Comparison of ENCODE assay signal across 9 cellular contexts in genomic region chr1:169044971-169045370, GRCh38.
DNase-seq lines count a peak whose midpoint lies in the region; ATAC-seq, FAIRE-seq and TF ChIP-seq lines count a peak whose summit lies in the region.
"Had no signal": no experiment of that assay in that cellular context is flagged by ENCODE, and none has a peak within 500 bp of the region (broad histone marks: within the 10 kb centered on the region; RNA-seq: fewer than 3 reads in every experiment).

No MANE protein-coding gene starts in this region.

- no peak for FAIRE-seq in D721Med (lab: Jason Lieb, UNC)

- H3K27me3 Mint-ChIP-seq in CD4-positive, CD25-positive, alpha-beta regulatory T cell, result no peaks in the 10 kb centered on the region
- H3K27me3 Mint-ChIP-seq in activated CD8-positive, alpha-beta T cell treated with anti-CD3 and anti-CD28 coated beads, Interleukin-2, amount 10 ng/mL, durations not matched to agents 7 days and 5 days (ENCODE audit: low read depth), result no peaks in the 10 kb centered on the region

- H3K4me1 Mint-ChIP-seq in CD4-positive, CD25-positive, alpha-beta regulatory T cell, result peaks cover 18 to 67% (median 51%) of the 10 kb centered on the region in 4 donors
- peaks cover 77% of the 10 kb centered on the region for H3K4me1 Mint-ChIP-seq in activated CD8-positive, alpha-beta T cell treated with anti-CD3 and anti-CD28 coated beads, Interleukin-2, amount 10 ng/mL, durations not matched to agents 7 days and 5 days (ENCODE audit: low read depth)

- no peaks in the 10 kb centered on the region for H3K9me3 ChIP-seq in CD4-positive, CD25-positive, alpha-beta regulatory T cell (ENCODE audit: control insufficient read depth in 2 of 2, low read length in 2 of 2)
- H3K9me3 ChIP-seq in mammary epithelial cell (replicated peaks; ENCODE audit: insufficient read depth, low read length), result no peaks in the 10 kb centered on the region

- H3K27ac Mint-ChIP-seq in CD4-positive, CD25-positive, alpha-beta regulatory T cell, result peak overlapping the region; percentile 7 to 88 (median 75)
- H3K27ac Mint-ChIP-seq in activated CD8-positive, alpha-beta T cell treated with anti-CD3 and anti-CD28 coated beads, Interleukin-2, amount 10 ng/mL, durations not matched to agents 7 days and 5 days, result peak overlapping the region; percentile 87

- H3K4me1 ChIP-seq in CD4-positive, CD25-positive, alpha-beta regulatory T cell (ENCODE audit: control insufficient read depth, insufficient read depth, low read length, poor library complexity, severe bottlenecking), result peaks cover 23% of the 10 kb centered on the region
- H3K4me1 ChIP-seq in mammary epithelial cell (ENCODE audit: insufficient read depth, low read length), result no peaks in the 10 kb centered on the region

- 94% methylated on average over 4 of the region's 4 CpGs for WGBS in mammary epithelial cell (ENCODE audit: low coverage, missing lambda C conversion rate)

- no peak overlapping the region for H3K9ac ChIP-seq in mammary epithelial cell (ENCODE audit: insufficient read depth, low read length)

- intact Hi-C loops in mammary epithelial cell (cut with micrococcal nuclease), result no loop called here

- TF ChIP-seq CTCF in mammary epithelial cell (conservative IDR thresholded peaks at IDR 0.05 in 1 of 2, IDR thresholded peaks at IDR 0.05 in 1 of 2; ENCODE audit: extremely low read depth in 1 of 2, insufficient read depth in 1 of 2, low read depth in 1 of 2, low read length in 2 of 2) (no peak), D721Med (IDR thresholded peaks at IDR 0.05; ENCODE audit: insufficient read depth, missing control alignments) (no peak)

- no peak overlapping the region for H3K27ac ChIP-seq in CD4-positive, CD25-positive, alpha-beta regulatory T cell (ENCODE audit: insufficient read depth, low read length, poor library complexity, severe bottlenecking)
- no peak overlapping the region for H3K27ac ChIP-seq in mammary epithelial cell (ENCODE audit: insufficient read depth, low read depth, low read length)

- no peaks in the 10 kb centered on the region for H4K20me1 ChIP-seq in mammary epithelial cell (ENCODE audit: insufficient read depth, low read length)

- H3K27me3 ChIP-seq in CD4-positive, CD25-positive, alpha-beta regulatory T cell (ENCODE audit: control insufficient read depth, insufficient read depth, low read length), result no peaks in the 10 kb centered on the region
- no peaks in the 10 kb centered on the region for H3K27me3 ChIP-seq in mammary epithelial cell (ENCODE audit: insufficient read depth, low read length)

- ATAC-seq in CD4-positive, CD25-positive, alpha-beta regulatory T cell (ENCODE audit: low read depth in 2 of 2), result no peak
- peak; percentile 54 for ATAC-seq in GM19043 (IDR thresholded peaks at IDR 0.05; ENCODE audit: low read depth, unreplicated experiment)
- ATAC-seq in HG03139 (IDR thresholded peaks at IDR 0.05; ENCODE audit: unreplicated experiment), result peak; percentile 39
- ATAC-seq in activated CD8-positive, alpha-beta T cell treated with anti-CD3 and anti-CD28 coated beads, Interleukin-2, amount 10 ng/mL, durations not matched to agents 7 days and 5 days, result no peak

- BruUV-seq in mammary epithelial cell (replicated peaks; lab: Mats Ljungman, UMichigan), result no TSS peak

- no peak overlapping the region for H2AFZ ChIP-seq in mammary epithelial cell (ENCODE audit: low read depth, low read length)

- POLR2A ChIA-PET in activated CD8-positive, alpha-beta T cell treated with anti-CD3 and anti-CD28 coated beads, Interleukin-2, amount 10 ng/mL, durations not matched to agents 7 days and 5 days (lab: Charles Lee), result no interaction called here

- H3K4me2 ChIP-seq in mammary epithelial cell (ENCODE audit: insufficient read depth, low read depth, low read length), result no peak overlapping the region

- H3K4me3 ChIP-seq in CD4-positive, CD25-positive, alpha-beta regulatory T cell (ENCODE audit: low read depth, low read length), result peak overlapping the region; percentile 60
- no peak overlapping the region for H3K4me3 ChIP-seq in mammary epithelial cell (replicated peaks in 1 of 3; ENCODE audit: insufficient read depth in 1 of 3, low read depth in 2 of 3, low read length in 3 of 3)

- no peaks in the 10 kb centered on the region for H3K9me3 Mint-ChIP-seq in CD4-positive, CD25-positive, alpha-beta regulatory T cell
- H3K9me3 Mint-ChIP-seq in activated CD8-positive, alpha-beta T cell treated with anti-CD3 and anti-CD28 coated beads, Interleukin-2, amount 10 ng/mL, durations not matched to agents 7 days and 5 days (ENCODE audit: insufficient read depth), result peaks cover 9% of the 10 kb centered on the region

- CTCF ChIA-PET in activated CD8-positive, alpha-beta T cell treated with anti-CD3 and anti-CD28 coated beads, Interleukin-2, amount 10 ng/mL, durations not matched to agents 7 days and 5 days (lab: Charles Lee), result interaction anchor here (1.1 to 1.3 kb wide), 2 partner anchors 44 to 702 kb away, joined by 3 read pairs; no protein-coding TSS in a partner anchor
- CTCF ChIA-PET in mammary epithelial cell (lab: Charles Lee; ENCODE audit: low non-redundant PET), result no interaction called here

- H3K36me3 ChIP-seq in CD4-positive, CD25-positive, alpha-beta regulatory T cell (ENCODE audit: control insufficient read depth, insufficient read depth, low read length), result no peaks in the 10 kb centered on the region
- no peaks in the 10 kb centered on the region for H3K36me3 ChIP-seq in mammary epithelial cell (ENCODE audit: insufficient read depth, low read length)

- H3K79me2 ChIP-seq in mammary epithelial cell (ENCODE audit: insufficient read depth, low read length), result no peaks in the 10 kb centered on the region

- no peak for DNase-seq in CD4-positive, CD25-positive, alpha-beta regulatory T cell
- no peak for DNase-seq in activated CD8-positive, alpha-beta T cell treated with anti-CD3 and anti-CD28 coated beads, Interleukin-2, amount 10 ng/mL, durations not matched to agents 7 days and 5 days
- DNase-seq in HT-29 (ENCODE audit: low spot score) (no peak), NCI-H748 (lab: John Stamatoyannopoulos, UW; ENCODE audit: unreplicated experiment) (no peak), mammary epithelial cell (no peak), D721Med (ENCODE audit: insufficient read length, low spot score) (no peak)
- DNase-seq: NCI-H226 had no signal

- no peaks in the 10 kb centered on the region for H3K36me3 Mint-ChIP-seq in CD4-positive, CD25-positive, alpha-beta regulatory T cell
- peaks cover 32% of the 10 kb centered on the region for H3K36me3 Mint-ChIP-seq in activated CD8-positive, alpha-beta T cell treated with anti-CD3 and anti-CD28 coated beads, Interleukin-2, amount 10 ng/mL, durations not matched to agents 7 days and 5 days (ENCODE audit: low read depth)

- dilution Hi-C loops in mammary epithelial cell (cut with HindIII; ENCODE audit: low sequenced_read_pairs), result no loop called here

- H3K4me3 Mint-ChIP-seq in CD4-positive, CD25-positive, alpha-beta regulatory T cell, result peak overlapping the region in 3 of 4 donors; percentile 15 to 87 (median 63)
- peak overlapping the region; percentile 12 for H3K4me3 Mint-ChIP-seq in activated CD8-positive, alpha-beta T cell treated with anti-CD3 and anti-CD28 coated beads, Interleukin-2, amount 10 ng/mL, durations not matched to agents 7 days and 5 days

- in situ Hi-C loops in mammary epithelial cell (cut with MboI; ENCODE audit: low sequenced_read_pairs in 2 of 2), result no loop called here

Comparison
In these comparisons a context has a peak if more than half of its experiments do, and no peak if none do; other contexts are left out.
1. ATAC-seq: peak in GM19043 (single experiment) and HG03139 (single experiment); none in CD4-positive, CD25-positive, alpha-beta regulatory T cell (0 of 2) and activated CD8-positive, alpha-beta T cell treated with anti-CD3 and anti-CD28 coated beads, Interleukin-2, amount 10 ng/mL, durations not matched to agents 7 days and 5 days (single experiment).